14 cellular contexts compared by ENCODE assay signal in the genomic region with DNA sequence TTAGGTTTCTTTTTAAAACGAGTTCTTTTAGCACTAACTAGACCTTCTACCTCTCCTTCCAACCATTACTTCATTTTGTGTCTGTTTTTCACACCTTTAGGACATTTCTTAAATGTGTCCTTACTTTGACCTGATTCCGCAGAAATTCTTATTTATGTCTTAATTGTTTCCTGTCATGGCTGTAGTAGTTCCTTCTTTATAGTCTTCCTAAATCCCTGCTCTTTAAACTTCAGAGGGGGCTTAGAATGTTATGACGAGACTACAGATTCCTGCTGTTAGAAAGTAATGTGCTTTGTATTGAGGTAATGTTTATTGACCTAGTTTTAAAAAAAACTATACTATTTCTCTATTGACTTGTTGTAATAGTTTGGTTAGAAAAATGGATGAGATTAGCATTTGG.
DNase-seq lines count a peak whose midpoint lies in the region; FAIRE-seq and TF ChIP-seq lines count a peak whose summit lies in the region.
"Had no signal": no experiment of that assay in that cellular context is flagged by ENCODE, and none has a peak within 500 bp of the region (broad histone marks: within the 10 kb centered on the region; RNA-seq: fewer than 3 reads in every experiment).

No MANE protein-coding gene starts in this region.

- H3K36me3 Mint-ChIP-seq in mesothelial cell of epicardium = no peaks in the 10 kb centered on the region
- H3K36me3 Mint-ChIP-seq: CD4-positive, CD25-positive, alpha-beta regulatory T cell; IgD-negative memory B cell had no signal

- H3K4me3 Mint-ChIP-seq in mesothelial cell of epicardium = peak overlapping the region; percentile 21
- H3K4me3 Mint-ChIP-seq: CD4-positive, CD25-positive, alpha-beta regulatory T cell; HFFc6; IgD-negative memory B cell had no signal

- no peak for FAIRE-seq in H54 (lab: Jason Lieb, UNC)
- FAIRE-seq: A549 had no signal

- TF ChIP-seq POLR2A in H54 (IDR thresholded peaks at IDR 0.05; ENCODE audit: low read depth, low read length) = no peak

- POLR2A ChIA-PET in HEK293T (lab: Yijun Ruan, JAX) = no interaction called here

- H3K4me1 Mint-ChIP-seq in mesothelial cell of epicardium = peaks cover 23% of the 10 kb centered on the region
- H3K4me1 Mint-ChIP-seq: CD4-positive, CD25-positive, alpha-beta regulatory T cell had no signal

- H3K4me3 ChIP-seq in astrocyte of the spinal cord (ENCODE audit: low read depth, low read length) = no peak overlapping the region
- H3K4me3 ChIP-seq: A549; BLaER1 treated with 17β-estradiol and CSF1 and Interleukin-3, amounts not matched to agents 10 nM and 100 nM had no signal

- H3K27me3 Mint-ChIP-seq in mesothelial cell of epicardium (ENCODE audit: low read depth) = no peaks in the 10 kb centered on the region
- H3K27me3 Mint-ChIP-seq: CD4-positive, CD25-positive, alpha-beta regulatory T cell had no signal

- CTCF ChIA-PET in HEK293T (lab: Yijun Ruan, JAX) = no interaction called here

- TF ChIP-seq CTCF in astrocyte of the spinal cord (IDR thresholded peaks at IDR 0.05; ENCODE audit: low read depth, low read length) (no peak), mesothelial cell of epicardium (IDR thresholded peaks at IDR 0.05; ENCODE audit: unreplicated experiment) (no peak)

- DNase-seq in HEK293T (ENCODE audit: extremely low spot score) (no peak), astrocyte of the spinal cord (ENCODE audit: low read depth, low spot score) (peak; percentile 23), mesothelial cell of epicardium (ENCODE audit: low spot score in 2 of 2, unreplicated experiment in 2 of 2) (no peak), Ammon's horn (ENCODE audit: low spot score) (no peak), amygdala (lab: John Stamatoyannopoulos, UW) (no peak), H54 (ENCODE audit: insufficient read length, low spot score) (no peak)
- DNase-seq: CD4-positive, CD25-positive, alpha-beta regulatory T cell; DMS53; GF-D8; H7; HFFc6 had no signal

- peak overlapping the region; percentile 84 for H3K27ac Mint-ChIP-seq in mesothelial cell of epicardium
- H3K27ac Mint-ChIP-seq: CD4-positive, CD25-positive, alpha-beta regulatory T cell; HFFc6; IgD-negative memory B cell had no signal

- in situ Hi-C loops in astrocyte of the spinal cord (cut with HindIII; ENCODE audit: low sequenced_read_pairs) = no loop called here

- peaks cover 3% of the 10 kb centered on the region for H3K9me3 Mint-ChIP-seq in mesothelial cell of epicardium
- H3K9me3 Mint-ChIP-seq: CD4-positive, CD25-positive, alpha-beta regulatory T cell; HFFc6; IgD-negative memory B cell had no signal

TF ChIP-seq in HEK293T, 16 proteins besides CTCF, POLR2A, EP300 and RAD21:
- no peak for TF ChIP-seq FOXA1 (IDR thresholded peaks at IDR 0.05)
- peak; percentile 57; the same call in 1 of the 2 replicates for TF ChIP-seq PKNOX1 (IDR thresholded peaks at IDR 0.05)
